ENCODE assay signal across 17 cellular contexts in the genomic region with DNA sequence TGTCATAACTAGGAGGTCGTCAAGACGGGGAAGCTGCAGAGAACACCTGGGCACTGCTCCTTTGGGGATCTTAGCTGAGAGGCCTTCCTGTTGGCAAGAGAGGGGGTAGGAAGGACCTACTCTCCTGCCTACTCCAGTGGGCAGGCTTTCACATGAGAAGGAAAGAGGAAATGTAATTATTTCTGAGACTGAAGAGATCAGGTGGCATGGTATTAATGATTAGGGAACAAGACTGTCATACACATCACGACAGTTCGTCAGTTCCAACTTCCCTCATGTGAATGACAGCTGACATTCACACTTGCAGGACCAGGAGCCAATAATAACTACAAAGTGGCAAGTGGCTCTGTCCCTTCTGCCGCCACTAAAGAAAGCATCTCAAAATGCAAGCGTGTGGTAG.
"Had no signal": no experiment of that assay in that cellular context is flagged by ENCODE, and none has a peak within 500 bp of the region (broad histone marks: within the 10 kb centered on the region; RNA-seq: fewer than 3 reads in every experiment).

No MANE protein-coding gene starts in this region.

- H3K4me3 Mint-ChIP-seq: natural killer cell; stimulated activated naive CD8-positive, alpha-beta T cell treated with anti-CD3 and anti-CD28 coated beads, Interleukin-15, Interleukin-2, amounts not matched to agents 100 ng/mL and 50 ng/mL, for 24 hours had no signal

- H3K36me3 Mint-ChIP-seq: natural killer cell had no signal

- H3K4me3 ChIP-seq: prostate gland, smooth muscle cell, upper lobe of left lung had no signal

- FAIRE-seq: endometrium had no signal

- H3K36me3 ChIP-seq: ascending aorta, breast epithelium, prostate gland, upper lobe of left lung had no signal

- H3K4me1 ChIP-seq: breast epithelium, prostate gland had no signal

- H3K9me3 ChIP-seq: ascending aorta, breast epithelium, prostate gland, upper lobe of left lung had no signal

- H3K27ac Mint-ChIP-seq: natural killer cell; stimulated activated naive CD8-positive, alpha-beta T cell treated with anti-CD3 and anti-CD28 coated beads, Interleukin-15, Interleukin-2, amounts not matched to agents 100 ng/mL and 50 ng/mL, for 24 hours had no signal

- DNase-seq: activated CD4-positive, CD25-positive, alpha-beta regulatory T cell treated with anti-CD3 and anti-CD28 coated beads, Interleukin-2, amount 50 U/mL, for 72 hours; activated naive CD4-positive, alpha-beta T cell; islet precursor cell; natural killer cell; right cardiac atrium; stimulated activated CD4-positive, alpha-beta T cell treated with anti-CD3 and anti-CD28 coated beads, Interleukin-4, amount 100 ng/mL, for 4 hours; stimulated activated CD8-positive, alpha-beta memory T cell treated with anti-CD3 and anti-CD28 coated beads, Interleukin-4, amount 100 ng/mL, for 48 hours; T-helper 1 cell; T1000; upper lobe of left lung had no signal

- H3K27ac ChIP-seq: ascending aorta, breast epithelium, prostate gland, upper lobe of left lung had no signal

- H3K9me3 Mint-ChIP-seq: natural killer cell; stimulated activated naive CD8-positive, alpha-beta T cell treated with anti-CD3 and anti-CD28 coated beads, Interleukin-15, Interleukin-2, amounts not matched to agents 100 ng/mL and 50 ng/mL, for 24 hours had no signal

- H3K4me1 Mint-ChIP-seq: natural killer cell had no signal

- ATAC-seq: esophagus mucosa, natural killer cell had no signal

- H3K27me3 ChIP-seq: ascending aorta, breast epithelium, upper lobe of left lung had no signal
